ENCODE assay signal across 2 cellular contexts in genomic region chr10:1047937-1048336, GRCh38.
TF ChIP-seq lines count a peak whose summit lies in the region.

No MANE protein-coding gene starts in this region.

TF ChIP-seq in endothelial cell of umbilical vein, 7 proteins besides CTCF, POLR2A, EP300 and RAD21 (continued from another document):
- TF ChIP-seq MAX (IDR thresholded peaks at IDR 0.05; ENCODE audit: insufficient read depth, insufficient read length) (no peak), POLR2AphosphoS5 (IDR thresholded peaks at IDR 0.05; ENCODE audit: insufficient read depth, low read depth, low read length) (no peak), GATA2 (IDR thresholded peaks at IDR 0.05; ENCODE audit: insufficient read depth, insufficient read length, low read depth, low read length) (no peak), EZH2 (IDR thresholded peaks at IDR 0.05; ENCODE audit: borderline replicate concordance, low read depth, low read length, severe bottlenecking) (no peak)

TF ChIP-seq in HEK293T, 16 proteins besides CTCF, POLR2A, EP300 and RAD21 (continued from another document):
- TF ChIP-seq PKNOX1 (IDR thresholded peaks at IDR 0.05) (no peak), LEF1 (IDR thresholded peaks at IDR 0.05; ENCODE audit: borderline replicate concordance) (no peak), NFRKB (IDR thresholded peaks at IDR 0.05) (no peak), CTBP1 (IDR thresholded peaks at IDR 0.05; ENCODE audit: borderline replicate concordance) (no peak), SP1 (IDR thresholded peaks at IDR 0.05) (no peak), FOXA1 (IDR thresholded peaks at IDR 0.05) (no peak), L3MBTL2 (conservative IDR thresholded peaks at IDR 0.05) (no peak), ZNF384 (IDR thresholded peaks at IDR 0.05) (no peak), FOXK2 (IDR thresholded peaks at IDR 0.05) (no peak)
TF ChIP-seq in HEK293T: peak in this region for 0.
